ENCODE assay signal across 10 cellular contexts in the genomic region with DNA sequence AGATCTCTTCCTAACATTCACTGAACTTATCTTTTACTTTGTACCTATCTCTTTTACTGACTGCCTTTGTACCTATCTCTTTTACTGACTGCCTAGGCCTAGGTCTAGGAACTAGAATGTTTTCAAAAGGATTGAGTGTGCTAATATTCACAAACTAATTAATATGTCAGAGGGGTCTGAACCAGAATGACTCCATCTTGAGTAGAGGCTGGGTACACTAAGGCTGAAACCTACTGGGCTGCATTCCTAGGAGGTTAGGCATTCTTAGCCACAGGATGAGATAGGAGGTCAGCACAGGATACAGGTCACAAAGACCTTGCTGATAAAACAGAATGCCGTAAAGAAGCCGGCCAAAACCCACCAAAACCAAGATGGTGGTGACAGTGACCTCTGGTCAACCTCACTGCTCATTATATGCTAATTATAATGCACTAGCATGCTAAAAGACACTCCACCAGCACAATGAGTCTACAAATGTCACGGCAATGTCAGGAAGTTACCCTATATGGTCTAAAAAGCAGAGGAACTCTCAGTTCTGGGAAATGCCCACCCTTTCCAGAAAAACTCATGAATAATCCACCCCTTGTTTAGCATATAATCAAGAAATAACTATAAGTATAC. TPM values are rescaled to one million over a fixed set of nuclear protein-coding genes. Genes with fewer than 3 reads are reported as not detected.
DNase-seq lines count a peak whose midpoint lies in the region; ATAC-seq, FAIRE-seq and TF ChIP-seq lines count a peak whose summit lies in the region.
"Had no signal": no experiment of that assay in that cellular context is flagged by ENCODE, and none has a peak within 500 bp of the region (broad histone marks: within the 10 kb centered on the region; RNA-seq: fewer than 3 reads in every experiment).

No MANE protein-coding gene starts in this region.

- no peaks in the 10 kb centered on the region for H3K9me3 ChIP-seq in naive thymus-derived CD4-positive, alpha-beta T cell (ENCODE audit: control insufficient read depth in 2 of 3, low read length in 3 of 3)
- H3K9me3 ChIP-seq: neutrophil had no signal

- peaks cover 28 to 80% (median 60%) of the 10 kb centered on the region in 7 donors for H3K4me1 Mint-ChIP-seq in naive thymus-derived CD4-positive, alpha-beta T cell
- peaks cover 9 to 15% of the 10 kb centered on the region in 2 donors for H3K4me1 Mint-ChIP-seq in stimulated activated naive B cell treated with anti-CD40 and anti-IgM and Interleukin-4, amounts not matched to agents 10 μg/mL and 1 μg/mL and 100 μg/mL, for 72 hours

- no peak for TF ChIP-seq POLR2A in H54 (IDR thresholded peaks at IDR 0.05; ENCODE audit: low read depth, low read length)

- no peaks in the 10 kb centered on the region for H3K36me3 Mint-ChIP-seq in naive thymus-derived CD4-positive, alpha-beta T cell
- H3K36me3 Mint-ChIP-seq in stimulated activated naive B cell treated with anti-CD40 and anti-IgM and Interleukin-4, amounts not matched to agents 10 μg/mL and 1 μg/mL and 100 μg/mL, for 72 hours: no peaks in the 10 kb centered on the region

- no peaks in the 10 kb centered on the region for H3K9me3 Mint-ChIP-seq in naive thymus-derived CD4-positive, alpha-beta T cell
- no peaks in the 10 kb centered on the region for H3K9me3 Mint-ChIP-seq in stimulated activated naive B cell treated with anti-CD40 and anti-IgM and Interleukin-4, amounts not matched to agents 10 μg/mL and 1 μg/mL and 100 μg/mL, for 72 hours
- H3K9me3 Mint-ChIP-seq: T-helper 2 cell treated with Interferon-gamma antibody and Interleukin-4, amounts not matched to agents 5 μg/mL and 100 μg/mL, for 36 hours had no signal

- peaks cover 6 to 72% (median 9%) of the 10 kb centered on the region in 5 donors for H3K27me3 Mint-ChIP-seq in naive thymus-derived CD4-positive, alpha-beta T cell
- H3K27me3 Mint-ChIP-seq in stimulated activated naive B cell treated with anti-CD40 and anti-IgM and Interleukin-4, amounts not matched to agents 10 μg/mL and 1 μg/mL and 100 μg/mL, for 72 hours: peaks cover 16 to 21% of the 10 kb centered on the region in 2 donors

- no peak overlapping the region for H3K27ac ChIP-seq in naive thymus-derived CD4-positive, alpha-beta T cell (ENCODE audit: low read depth, low read length)
- H3K27ac ChIP-seq: neutrophil had no signal

- intact Hi-C loops in naive thymus-derived CD4-positive, alpha-beta T cell (cut with micrococcal nuclease): loop anchor here in 1 of 2 donors (5.0 kb wide), 1 partner anchor 81 kb away; a partner anchor contains a TSS

- peak overlapping the region in 7 of 9 donors; percentile 6 to 77 (median 49) for H3K27ac Mint-ChIP-seq in naive thymus-derived CD4-positive, alpha-beta T cell
- no peak overlapping the region for H3K27ac Mint-ChIP-seq in stimulated activated naive B cell treated with anti-CD40 and anti-IgM and Interleukin-4, amounts not matched to agents 10 μg/mL and 1 μg/mL and 100 μg/mL, for 72 hours
- H3K27ac Mint-ChIP-seq: T-helper 2 cell treated with Interferon-gamma antibody and Interleukin-4, amounts not matched to agents 5 μg/mL and 100 μg/mL, for 36 hours had no signal

- H3K36me3 ChIP-seq in naive thymus-derived CD4-positive, alpha-beta T cell (ENCODE audit: control insufficient read depth in 2 of 3, insufficient read depth in 3 of 3, low read length in 3 of 3): no peaks in the 10 kb centered on the region
- H3K36me3 ChIP-seq: neutrophil had no signal

- peak; percentile 86 for FAIRE-seq in H54 (lab: Jason Lieb, UNC)

- POLR2A ChIA-PET in naive thymus-derived CD4-positive, alpha-beta T cell (lab: Charles Lee): no interaction called here

- peaks cover 4 to 6% of the 10 kb centered on the region in 2 donors for H3K27me3 ChIP-seq in naive thymus-derived CD4-positive, alpha-beta T cell (ENCODE audit: control insufficient read depth in 2 of 2, insufficient read depth in 2 of 2, low read length in 2 of 2)

- H3K4me3 ChIP-seq in naive thymus-derived CD4-positive, alpha-beta T cell (ENCODE audit: low read length): no peak overlapping the region

- no peak for ATAC-seq in naive thymus-derived CD4-positive, alpha-beta T cell
- ATAC-seq in GM21786 (IDR thresholded peaks at IDR 0.05; ENCODE audit: unreplicated experiment) (no peak), GM21526 (IDR thresholded peaks at IDR 0.05; ENCODE audit: low FRiP score, unreplicated experiment) (no peak)
- ATAC-seq in stimulated activated naive B cell treated with anti-CD40 and anti-IgM and Interleukin-4, amounts not matched to agents 10 μg/mL and 1 μg/mL and 100 μg/mL, for 72 hours (replicated peaks): no peak

- CTCF ChIA-PET in naive thymus-derived CD4-positive, alpha-beta T cell (lab: Charles Lee): no interaction called here

- peaks cover 0 to 20% of the 10 kb centered on the region in 2 donors for H3K4me1 ChIP-seq in naive thymus-derived CD4-positive, alpha-beta T cell (ENCODE audit: control insufficient read depth in 2 of 2, insufficient read depth in 2 of 2, low read length in 2 of 2)

- H3K4me3 Mint-ChIP-seq in naive thymus-derived CD4-positive, alpha-beta T cell: peak overlapping the region in 8 of 10 donors; percentile 4 to 85 (median 28)
- H3K4me3 Mint-ChIP-seq in stimulated activated naive B cell treated with anti-CD40 and anti-IgM and Interleukin-4, amounts not matched to agents 10 μg/mL and 1 μg/mL and 100 μg/mL, for 72 hours: no peak overlapping the region
- H3K4me3 Mint-ChIP-seq: T-helper 2 cell treated with Interferon-gamma antibody and Interleukin-4, amounts not matched to agents 5 μg/mL and 100 μg/mL, for 36 hours had no signal

- peak; percentile 50 for DNase-seq in Daoy (ENCODE audit: low read depth)
- no peak for DNase-seq in H54 (ENCODE audit: insufficient read length, low spot score)
- DNase-seq in astrocyte of the hippocampus (ENCODE audit: low read depth, low spot score): peak; percentile 84
- DNase-seq in naive thymus-derived CD4-positive, alpha-beta T cell: peak in 4 of 9 donors; percentile 7 to 41 (median 21)
- DNase-seq in mucosa of gallbladder (ENCODE audit: low spot score): no peak
- no peak for DNase-seq in stimulated activated naive B cell treated with anti-CD40 and anti-IgM and Interleukin-4, amounts not matched to agents 10 μg/mL and 1 μg/mL and 100 μg/mL, for 72 hours

RNA-seq across cellular contexts. Expression of a gene that starts 2.5 kb away (rescaled TPM):
- total RNA-seq in Daoy (2014; rRNA removed; shearing (Covaris generic)): 91.7 and 120 TPM in 2 replicates
- total RNA-seq in naive thymus-derived CD4-positive, alpha-beta T cell: 1 to 10 TPM in 4 of 5 experiments, under 1 TPM in 1; 0.24 to 9.6 (median 1.6) TPM
- 1 to 10 TPM; 4.6 to 7.7 TPM for polyA plus RNA-seq in naive thymus-derived CD4-positive, alpha-beta T cell
- 38.6 TPM for total RNA-seq in mucosa of gallbladder

RNA-seq across cellular contexts. Expression of a gene that starts 45.8 kb away (rescaled TPM):
- total RNA-seq in Daoy (2014; rRNA removed; shearing (Covaris generic)): 1.5 TPM in 1 of 2 replicates, not detected in the other
- under 1 TPM in 1 of 5 experiments, not detected in 4; 0.66 TPM for total RNA-seq in naive thymus-derived CD4-positive, alpha-beta T cell
- not detected for polyA plus RNA-seq in naive thymus-derived CD4-positive, alpha-beta T cell
- 0.20 TPM for total RNA-seq in mucosa of gallbladder

Comparison
In these comparisons a context has a peak if more than half of its experiments do, and no peak if none do; other contexts are left out.
1. DNase-seq: peak in Daoy (single experiment) and astrocyte of the hippocampus (single experiment); none in H54 (single experiment), mucosa of gallbladder (single experiment) and stimulated activated naive B cell treated with anti-CD40 and anti-IgM and Interleukin-4, amounts not matched to agents 10 μg/mL and 1 μg/mL and 100 μg/mL, for 72 hours (single experiment).
2. H3K4me3 Mint-ChIP-seq: peak in naive thymus-derived CD4-positive, alpha-beta T cell (8 of 10); none in stimulated activated naive B cell treated with anti-CD40 and anti-IgM and Interleukin-4, amounts not matched to agents 10 μg/mL and 1 μg/mL and 100 μg/mL, for 72 hours (0 of 2).